Comparison of ENCODE assay signal across 1 cellular context in the genomic region with DNA sequence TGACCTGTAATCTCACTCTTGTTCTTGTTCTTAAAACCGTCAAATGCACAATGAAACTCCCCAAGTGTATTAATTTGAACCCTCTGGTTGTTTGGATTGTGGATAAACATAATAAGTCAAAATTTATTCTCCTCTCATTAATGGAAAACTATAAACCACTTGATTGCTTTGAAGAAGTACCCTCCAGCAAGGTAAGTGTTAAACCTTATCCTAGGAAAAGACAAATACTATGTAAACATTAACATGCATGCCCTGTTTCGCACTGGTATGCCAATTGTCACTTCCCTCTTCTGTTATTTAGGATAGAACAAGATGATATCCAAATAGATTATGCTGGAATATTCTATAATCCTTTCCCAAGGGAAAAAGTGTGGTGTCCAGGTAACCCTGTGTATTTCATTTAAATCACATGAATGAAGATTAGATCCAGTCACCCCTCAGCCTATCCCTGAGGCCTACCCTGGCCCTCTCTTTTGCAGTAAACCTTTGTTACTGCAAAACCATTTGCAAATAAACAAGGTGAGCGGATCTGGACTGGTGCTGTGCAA.
TF ChIP-seq lines count a peak whose summit lies in the region.

No MANE protein-coding gene starts in this region.

TF ChIP-seq in A549, 52 proteins besides CTCF, POLR2A, EP300 and RAD21 (continued from another document):
- TF ChIP-seq, protein P1, sequence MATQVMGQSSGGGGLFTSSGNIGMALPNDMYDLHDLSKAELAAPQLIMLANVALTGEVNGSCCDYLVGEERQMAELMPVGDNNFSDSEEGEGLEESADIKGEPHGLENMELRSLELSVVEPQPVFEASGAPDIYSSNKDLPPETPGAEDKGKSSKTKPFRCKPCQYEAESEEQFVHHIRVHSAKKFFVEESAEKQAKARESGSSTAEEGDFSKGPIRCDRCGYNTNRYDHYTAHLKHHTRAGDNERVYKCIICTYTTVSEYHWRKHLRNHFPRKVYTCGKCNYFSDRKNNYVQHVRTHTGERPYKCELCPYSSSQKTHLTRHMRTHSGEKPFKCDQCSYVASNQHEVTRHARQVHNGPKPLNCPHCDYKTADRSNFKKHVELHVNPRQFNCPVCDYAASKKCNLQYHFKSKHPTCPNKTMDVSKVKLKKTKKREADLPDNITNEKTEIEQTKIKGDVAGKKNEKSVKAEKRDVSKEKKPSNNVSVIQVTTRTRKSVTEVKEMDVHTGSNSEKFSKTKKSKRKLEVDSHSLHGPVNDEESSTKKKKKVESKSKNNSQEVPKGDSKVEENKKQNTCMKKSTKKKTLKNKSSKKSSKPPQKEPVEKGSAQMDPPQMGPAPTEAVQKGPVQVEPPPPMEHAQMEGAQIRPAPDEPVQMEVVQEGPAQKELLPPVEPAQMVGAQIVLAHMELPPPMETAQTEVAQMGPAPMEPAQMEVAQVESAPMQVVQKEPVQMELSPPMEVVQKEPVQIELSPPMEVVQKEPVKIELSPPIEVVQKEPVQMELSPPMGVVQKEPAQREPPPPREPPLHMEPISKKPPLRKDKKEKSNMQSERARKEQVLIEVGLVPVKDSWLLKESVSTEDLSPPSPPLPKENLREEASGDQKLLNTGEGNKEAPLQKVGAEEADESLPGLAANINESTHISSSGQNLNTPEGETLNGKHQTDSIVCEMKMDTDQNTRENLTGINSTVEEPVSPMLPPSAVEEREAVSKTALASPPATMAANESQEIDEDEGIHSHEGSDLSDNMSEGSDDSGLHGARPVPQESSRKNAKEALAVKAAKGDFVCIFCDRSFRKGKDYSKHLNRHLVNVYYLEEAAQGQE (IDR thresholded peaks at IDR 0.05), result no peak
- TF ChIP-seq ESRRA (IDR thresholded peaks at IDR 0.05; ENCODE audit: borderline replicate concordance, low read length), result no peak
